ENCODE assay signal across 3 cellular contexts in genomic region chr14:49898485-49898884, GRCh38.
A peak's percentile ranks its signal among the peaks of the same experiment; 100 is the strongest.
TF ChIP-seq lines count a peak whose summit lies in the region.

No MANE protein-coding gene starts in this region.

TF ChIP-seq in SK-N-SH, 30 proteins besides CTCF, POLR2A, EP300 and RAD21 (continued from another document):
- TF ChIP-seq POLR2AphosphoS5 (IDR thresholded peaks at IDR 0.05; ENCODE audit: low read depth, low read length): peak; percentile 54; the same call in 1 of the 2 replicates

TF ChIP-seq in SK-N-SH treated with all-trans-retinoic acid at 6 μM for 48 hours, 23 proteins besides CTCF, POLR2A, EP300 and RAD21 (continued from another document):
- TF ChIP-seq ZFP3 (CRISPR knock-in tag; IDR thresholded peaks at IDR 0.05): no peak
- TF ChIP-seq ZC3H10 (CRISPR knock-in tag; IDR thresholded peaks at IDR 0.05): no peak
- no peak for TF ChIP-seq BACH2 (CRISPR knock-in tag; IDR thresholded peaks at IDR 0.05; ENCODE audit: borderline replicate concordance)
- no peak for TF ChIP-seq ARNTL (CRISPR knock-in tag; IDR thresholded peaks at IDR 0.05; ENCODE audit: borderline replicate concordance, low read depth)
- no peak for TF ChIP-seq GLIS3 (CRISPR knock-in tag; IDR thresholded peaks at IDR 0.05)
- no peak for TF ChIP-seq ISL1 (CRISPR knock-in tag; IDR thresholded peaks at IDR 0.05)
- no peak for TF ChIP-seq OSR1 (CRISPR knock-in tag; IDR thresholded peaks at IDR 0.05)
- TF ChIP-seq, protein P1, sequence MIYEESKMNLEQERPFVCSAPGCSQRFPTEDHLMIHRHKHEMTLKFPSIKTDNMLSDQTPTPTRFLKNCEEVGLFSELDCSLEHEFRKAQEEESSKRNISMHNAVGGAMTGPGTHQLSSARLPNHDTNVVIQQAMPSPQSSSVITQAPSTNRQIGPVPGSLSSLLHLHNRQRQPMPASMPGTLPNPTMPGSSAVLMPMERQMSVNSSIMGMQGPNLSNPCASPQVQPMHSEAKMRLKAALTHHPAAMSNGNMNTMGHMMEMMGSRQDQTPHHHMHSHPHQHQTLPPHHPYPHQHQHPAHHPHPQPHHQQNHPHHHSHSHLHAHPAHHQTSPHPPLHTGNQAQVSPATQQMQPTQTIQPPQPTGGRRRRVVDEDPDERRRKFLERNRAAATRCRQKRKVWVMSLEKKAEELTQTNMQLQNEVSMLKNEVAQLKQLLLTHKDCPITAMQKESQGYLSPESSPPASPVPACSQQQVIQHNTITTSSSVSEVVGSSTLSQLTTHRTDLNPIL (CRISPR knock-in tag; IDR thresholded peaks at IDR 0.05; ENCODE audit: low read depth): no peak
- TF ChIP-seq ESRRG (CRISPR knock-in tag; IDR thresholded peaks at IDR 0.05): no peak
- TF ChIP-seq ZFP30 (CRISPR knock-in tag; IDR thresholded peaks at IDR 0.05): no peak
- TF ChIP-seq SNAI2 (CRISPR knock-in tag; IDR thresholded peaks at IDR 0.05): no peak
- TF ChIP-seq ZNF70 (CRISPR knock-in tag; IDR thresholded peaks at IDR 0.05): no peak
- no peak for TF ChIP-seq ZNF565 (CRISPR knock-in tag; conservative IDR thresholded peaks at IDR 0.05; ENCODE audit: low read depth)
- TF ChIP-seq TCF4 (CRISPR knock-in tag; IDR thresholded peaks at IDR 0.05; ENCODE audit: borderline replicate concordance): no peak
- TF ChIP-seq ZNF8 (CRISPR knock-in tag; IDR thresholded peaks at IDR 0.05): no peak
- TF ChIP-seq, protein P2, sequence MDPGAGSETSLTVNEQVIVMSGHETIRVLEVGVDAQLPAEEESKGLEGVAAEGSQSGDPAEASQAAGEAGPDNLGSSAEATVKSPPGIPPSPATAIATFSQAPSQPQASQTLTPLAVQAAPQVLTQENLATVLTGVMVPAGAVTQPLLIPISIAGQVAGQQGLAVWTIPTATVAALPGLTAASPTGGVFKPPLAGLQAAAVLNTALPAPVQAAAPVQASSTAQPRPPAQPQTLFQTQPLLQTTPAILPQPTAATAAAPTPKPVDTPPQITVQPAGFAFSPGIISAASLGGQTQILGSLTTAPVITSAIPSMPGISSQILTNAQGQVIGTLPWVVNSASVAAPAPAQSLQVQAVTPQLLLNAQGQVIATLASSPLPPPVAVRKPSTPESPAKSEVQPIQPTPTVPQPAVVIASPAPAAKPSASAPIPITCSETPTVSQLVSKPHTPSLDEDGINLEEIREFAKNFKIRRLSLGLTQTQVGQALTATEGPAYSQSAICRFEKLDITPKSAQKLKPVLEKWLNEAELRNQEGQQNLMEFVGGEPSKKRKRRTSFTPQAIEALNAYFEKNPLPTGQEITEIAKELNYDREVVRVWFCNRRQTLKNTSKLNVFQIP (CRISPR knock-in tag; IDR thresholded peaks at IDR 0.05; ENCODE audit: borderline replicate concordance, low read depth): no peak

TF ChIP-seq in endothelial cell of umbilical vein, 7 proteins besides CTCF, POLR2A, EP300 and RAD21:
- TF ChIP-seq MYC (IDR thresholded peaks at IDR 0.05; ENCODE audit: low read depth, low read length) (no peak), FOS (IDR thresholded peaks at IDR 0.05; ENCODE audit: borderline replicate concordance, insufficient read depth, low read length) (no peak), JUN (IDR thresholded peaks at IDR 0.05; ENCODE audit: borderline replicate concordance, insufficient read depth, insufficient read length, low read depth) (no peak), GATA2 (IDR thresholded peaks at IDR 0.05; ENCODE audit: insufficient read depth, insufficient read length, low read depth, low read length) (no peak), POLR2AphosphoS5 (IDR thresholded peaks at IDR 0.05; ENCODE audit: insufficient read depth, low read depth, low read length) (no peak), EZH2 (IDR thresholded peaks at IDR 0.05; ENCODE audit: borderline replicate concordance, low read depth, low read length, severe bottlenecking) (no peak), MAX (IDR thresholded peaks at IDR 0.05; ENCODE audit: insufficient read depth, insufficient read length) (no peak)
